In the genomic region with DNA sequence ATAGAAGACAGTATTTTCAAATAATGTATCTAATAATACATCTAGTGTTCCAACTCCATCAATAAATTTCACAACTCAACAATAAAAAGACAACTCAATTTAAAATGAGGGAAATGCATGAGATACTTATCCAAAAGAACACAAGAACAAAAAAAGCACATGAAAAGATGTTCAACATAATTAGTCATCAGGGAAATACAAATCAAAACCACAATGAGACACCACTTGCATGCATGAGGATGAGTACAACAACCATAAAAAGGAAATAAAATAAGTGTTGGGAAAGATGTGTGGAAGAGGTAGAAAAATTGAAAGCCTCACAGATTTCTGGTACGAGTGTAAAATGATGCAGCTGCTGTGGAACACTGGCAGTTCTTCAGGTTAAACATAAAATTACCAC, we compare ENCODE assay signal across 19 cellular contexts.
A peak's percentile ranks its signal among the peaks of the same experiment; 100 is the strongest.
DNase-seq lines count a peak whose midpoint lies in the region; ATAC-seq and TF ChIP-seq lines count a peak whose summit lies in the region.
"Had no signal": no experiment of that assay in that cellular context is flagged by ENCODE, and none has a peak within 500 bp of the region (broad histone marks: within the 10 kb centered on the region; RNA-seq: fewer than 3 reads in every experiment).

No MANE protein-coding gene starts in this region.

- in situ Hi-C loops in GM23248 (cut with MboI) = no loop called here

- no peak overlapping the region for H3K27ac Mint-ChIP-seq in type B pancreatic cell
- H3K27ac Mint-ChIP-seq: H9; T-helper 1 cell treated with Interleukin-12 subunit alpha and Interleukin-12 subunit beta and Interleukin-4 antibody, amounts not matched to agents 30 μg/mL and 1 μg/mL, for 36 hours had no signal

- DNase-seq in GM23248 (peak; percentile 17), M059J (ENCODE audit: low read depth) (peak; percentile 4), amniotic epithelial cell (ENCODE audit: low read depth) (peak; percentile 2), foreskin melanocyte (peak; percentile 55), type B pancreatic cell (ENCODE audit: extremely low spot score, unreplicated experiment) (no peak), NCI-H1048 (lab: John Stamatoyannopoulos, UW) (no peak)
- no peak for DNase-seq in activated CD8-positive, alpha-beta memory T cell treated with anti-CD3 and anti-CD28 coated beads for 24 hours
- DNase-seq: AML-193, DMS79 treated with DMSO at 0.1 percent for 48 hours, H9, MV-4-11, NCI-H1417, NCI-H187, NCI-H2107, NCI-H524, SJCRH30 had no signal

- no peaks in the 10 kb centered on the region for H3K36me3 ChIP-seq in GM23248 (ENCODE audit: low read depth)
- H3K36me3 ChIP-seq: SJCRH30 had no signal

- H3K27me3 Mint-ChIP-seq in type B pancreatic cell = no peaks in the 10 kb centered on the region

- no peaks in the 10 kb centered on the region for H3K27me3 ChIP-seq in GM23248 (replicated peaks; ENCODE audit: insufficient read depth)
- H3K27me3 ChIP-seq: SJCRH30 had no signal

- no peak overlapping the region for H3K4me2 ChIP-seq in GM23248 (ENCODE audit: unreplicated experiment)

- no peak overlapping the region for H3K4me3 ChIP-seq in GM23248
- H3K4me3 ChIP-seq: SJCRH30 had no signal

- no peaks in the 10 kb centered on the region for H3F3A ChIP-seq in GM23248 (ENCODE audit: insufficient read depth)

- H3K9ac ChIP-seq in GM23248 = no peak overlapping the region

- H3K27ac ChIP-seq in GM23248 = no peak overlapping the region
- H3K27ac ChIP-seq: C4-2B, SJCRH30 had no signal

- H2AFZ ChIP-seq in GM23248 = no peak overlapping the region

- no peak for ATAC-seq in HG03175 (IDR thresholded peaks at IDR 0.05; ENCODE audit: unreplicated experiment)

- H3K4me1 Mint-ChIP-seq in type B pancreatic cell (ENCODE audit: unreplicated experiment) = no peaks in the 10 kb centered on the region

- H3K4me1 ChIP-seq in GM23248 (ENCODE audit: insufficient read depth) = no peaks in the 10 kb centered on the region
- H3K4me1 ChIP-seq: SJCRH30 had no signal

- no peaks in the 10 kb centered on the region for H3K79me2 ChIP-seq in GM23248 (ENCODE audit: insufficient read depth)

- TF ChIP-seq CTCF in type B pancreatic cell (conservative IDR thresholded peaks at IDR 0.05) = no peak

- no peaks in the 10 kb centered on the region for H3K9me2 ChIP-seq in GM23248 (ENCODE audit: insufficient read depth)

- H4K20me1 ChIP-seq in GM23248 (ENCODE audit: insufficient read depth) = no peaks in the 10 kb centered on the region

- H3K9me3 ChIP-seq in GM23248 (ENCODE audit: low read depth) = no peaks in the 10 kb centered on the region
- H3K9me3 ChIP-seq: SJCRH30 had no signal

- no peaks in the 10 kb centered on the region for H3K9me3 Mint-ChIP-seq in type B pancreatic cell
- H3K9me3 Mint-ChIP-seq: T-helper 1 cell treated with Interleukin-12 subunit alpha and Interleukin-12 subunit beta and Interleukin-4 antibody, amounts not matched to agents 30 μg/mL and 1 μg/mL, for 36 hours had no signal

- no peak overlapping the region for H3K4me3 Mint-ChIP-seq in type B pancreatic cell
- H3K4me3 Mint-ChIP-seq: H9; T-helper 1 cell treated with Interleukin-12 subunit alpha and Interleukin-12 subunit beta and Interleukin-4 antibody, amounts not matched to agents 30 μg/mL and 1 μg/mL, for 36 hours had no signal

- H3K36me3 Mint-ChIP-seq in type B pancreatic cell = no peaks in the 10 kb centered on the region

- WGBS in GM23248 (ENCODE audit: low coverage in 1 of 2, low lambda C conversion rate in 2 of 2, missing lambda C conversion rate in 2 of 2), 2 experiments = 31% methylated on average over 1 of the region's 1 CpG

Comparison
In these comparisons a context has a peak if more than half of its experiments do, and no peak if none do; other contexts are left out.
1. DNase-seq: peak in GM23248 (single experiment), M059J (single experiment), amniotic epithelial cell (single experiment) and foreskin melanocyte (single experiment); none in type B pancreatic cell (single experiment), NCI-H1048 (single experiment) and activated CD8-positive, alpha-beta memory T cell treated with anti-CD3 and anti-CD28 coated beads for 24 hours (single experiment).